ENCODE assay signal across 19 cellular contexts in genomic region chr12:122990561-122990960, GRCh38.
"Had no signal": no experiment of that assay in that cellular context is flagged by ENCODE, and none has a peak within 500 bp of the region (broad histone marks: within the 10 kb centered on the region; RNA-seq: fewer than 3 reads in every experiment).

No MANE protein-coding gene starts in this region.

- H3K36me3 ChIP-seq: prostate gland had no signal

- H3K27ac ChIP-seq: lower lobe of right lung, prostate gland, right atrium auricular region, skin epidermis, spleen, thoracic aorta, transverse colon, vagina had no signal

- ATAC-seq: left ventricle myocardium superior; lower lobe of right lung; naive thymus-derived CD8-positive, alpha-beta T cell; stimulated activated memory B cell treated with anti-CD40 and anti-IgM and Interleukin-4, amounts not matched to agents 10 μg/mL and 1 μg/mL and 100 μg/mL, for 72 hours; stimulated activated naive CD8-positive, alpha-beta T cell treated with anti-CD3 and anti-CD28 coated beads, Interleukin-15, Interleukin-2, amounts not matched to agents 100 U/mL and 50 U/mL, for 24 hours had no signal

- H3K27ac Mint-ChIP-seq: immature natural killer cell; stimulated activated memory B cell treated with anti-CD40 and anti-IgM and Interleukin-4, amounts not matched to agents 10 μg/mL and 1 μg/mL and 100 μg/mL, for 72 hours had no signal

- DNase-seq: dorsolateral prefrontal cortex; effector CD4-positive, alpha-beta T cell; hypothalamus; immature natural killer cell; islet precursor cell; lower lobe of right lung; stimulated activated CD4-positive, alpha-beta T cell treated with anti-CD3 and anti-CD28 coated beads, Interleukin-4, amount 100 ng/mL, for 4 hours; stimulated activated naive CD8-positive, alpha-beta T cell treated with anti-CD3 and anti-CD28 coated beads, Interleukin-15, Interleukin-2, amounts not matched to agents 100 U/mL and 50 U/mL, for 24 hours; transverse colon had no signal

- H3K9me3 Mint-ChIP-seq: immature natural killer cell; naive thymus-derived CD8-positive, alpha-beta T cell; neural crest cell; stimulated activated memory B cell treated with anti-CD40 and anti-IgM and Interleukin-4, amounts not matched to agents 10 μg/mL and 1 μg/mL and 100 μg/mL, for 72 hours had no signal

- H3K9me3 ChIP-seq: lower lobe of right lung, prostate gland, right atrium auricular region, spleen, thoracic aorta, transverse colon, vagina had no signal

- H3K27me3 ChIP-seq: dorsolateral prefrontal cortex, right atrium auricular region, spleen, transverse colon, vagina had no signal

- H3K36me3 Mint-ChIP-seq: immature natural killer cell had no signal

- H3K4me3 ChIP-seq: dorsolateral prefrontal cortex, lower lobe of right lung, prostate gland, right atrium auricular region, skin epidermis, spleen, thoracic aorta, transverse colon, vagina had no signal

- H3K4me1 ChIP-seq: prostate gland, transverse colon had no signal
